Comparison of ENCODE assay signal across 8 cellular contexts in genomic region chr3:119294889-119295769, GRCh38. TPM values are rescaled to one million over a fixed set of nuclear protein-coding genes. Genes with fewer than 3 reads are reported as not detected.
DNase-seq lines count a peak whose midpoint lies in the region; ATAC-seq, FAIRE-seq and TF ChIP-seq lines count a peak whose summit lies in the region.

No MANE protein-coding gene starts in this region.

- peaks cover 29% of the 10 kb centered on the region for H3K79me1 ChIP-seq in trophoblast cell (ENCODE audit: low read length)

- peak overlapping the region; percentile 98 for H2BK120ac ChIP-seq in trophoblast cell (ENCODE audit: insufficient read depth, low read length, poor library complexity)

- peak overlapping the region; percentile 94 for H3K4ac ChIP-seq in trophoblast cell (ENCODE audit: low read depth, low read length)

- no peaks in the 10 kb centered on the region for H3K9me2 ChIP-seq in OCI-LY1 (ENCODE audit: low read depth, low read length)

- no peak overlapping the region for H2AFZ ChIP-seq in OCI-LY1 (ENCODE audit: low read length)
- H2AFZ ChIP-seq in trophoblast cell (ENCODE audit: insufficient read depth, low read length, poor library complexity) = peak overlapping the region; percentile 43

- WGBS in trophoblast cell (ENCODE audit: extremely low coverage, insufficient coverage, insufficient read length) = no CpG with 5 or more reads among the region's 24 CpGs

- FAIRE-seq in urothelium cell line (lab: Jason Lieb, UNC) = no peak

- H3K9ac ChIP-seq in OCI-LY1 (ENCODE audit: low read length) (peak overlapping the region; percentile 35; the same call in 1 of the 2 replicates), trophoblast cell (ENCODE audit: low read length) (peak overlapping the region; percentile 84)

- peak overlapping the region; percentile 87 for H4K12ac ChIP-seq in trophoblast cell (ENCODE audit: low read depth, low read length)

- peak overlapping the region; percentile 73 for H3K4me2 ChIP-seq in OCI-LY1 (ENCODE audit: low read length)
- peak overlapping the region; percentile 97 for H3K4me2 ChIP-seq in trophoblast cell (ENCODE audit: low read length)

- H2BK5ac ChIP-seq in trophoblast cell (ENCODE audit: low read depth, low read length, poor library complexity) = peak overlapping the region; percentile 93

- no peaks in the 10 kb centered on the region for H3K27me3 ChIP-seq in OCI-LY1 (ENCODE audit: insufficient read depth, low read length)
- no peaks in the 10 kb centered on the region for H3K27me3 ChIP-seq in trophoblast cell (ENCODE audit: insufficient read depth, low read length)

- H3K4me3 ChIP-seq in OCI-LY1 (ENCODE audit: low read depth, low read length, poor library complexity, severe bottlenecking) = peak overlapping the region; percentile 55
- H3K4me3 ChIP-seq in trophoblast cell (ENCODE audit: low read depth, low read length) = peak overlapping the region; percentile 78

- no peak overlapping the region for H3K27ac ChIP-seq in OCI-LY1 (ENCODE audit: low read depth, low read length, poor library complexity, severe bottlenecking)
- H3K27ac ChIP-seq in trophoblast cell (ENCODE audit: low read depth, low read length) = peak overlapping the region; percentile 95

- no peaks in the 10 kb centered on the region for H3F3A ChIP-seq in OCI-LY1 (ENCODE audit: insufficient read depth, low read length)

- H3K4me3 Mint-ChIP-seq in activated T-helper 17 cell treated with anti-CD3 and anti-CD28 coated beads, Interleukin-2, amount 50 U/mL, for 72 hours = peak overlapping the region; percentile 87
- peak overlapping the region; percentile 88 for H3K4me3 Mint-ChIP-seq in glutamatergic neuron (ENCODE audit: unreplicated experiment)

- no peaks in the 10 kb centered on the region for H3K79me2 ChIP-seq in OCI-LY1 (ENCODE audit: insufficient read depth, low read length)
- peaks cover 15% of the 10 kb centered on the region for H3K79me2 ChIP-seq in trophoblast cell (ENCODE audit: control insufficient read depth, insufficient read depth, low read length, poor library complexity)

- H3K9me3 ChIP-seq in OCI-LY1 (ENCODE audit: low read length) (no peaks in the 10 kb centered on the region), trophoblast cell (ENCODE audit: insufficient read depth, low read depth, low read length) (no peaks in the 10 kb centered on the region)

- peaks cover 42% of the 10 kb centered on the region for H3K36me3 Mint-ChIP-seq in activated T-helper 17 cell treated with anti-CD3 and anti-CD28 coated beads, Interleukin-2, amount 50 U/mL, for 72 hours (ENCODE audit: low read depth)
- H3K36me3 Mint-ChIP-seq in glutamatergic neuron (ENCODE audit: unreplicated experiment) = no peaks in the 10 kb centered on the region

- peak overlapping the region; percentile 89 for H4K8ac ChIP-seq in trophoblast cell (ENCODE audit: low read depth, low read length)

- no peaks in the 10 kb centered on the region for H3K27me3 Mint-ChIP-seq in activated T-helper 17 cell treated with anti-CD3 and anti-CD28 coated beads, Interleukin-2, amount 50 U/mL, for 72 hours
- peaks cover 10% of the 10 kb centered on the region for H3K27me3 Mint-ChIP-seq in glutamatergic neuron (ENCODE audit: unreplicated experiment)

- ATAC-seq in HG02759 (IDR thresholded peaks at IDR 0.05; ENCODE audit: unreplicated experiment) = peak; percentile 29
- peak; percentile 30 for ATAC-seq in activated T-helper 17 cell treated with anti-CD3 and anti-CD28 coated beads, Interleukin-2, amount 50 U/mL, for 72 hours (replicated peaks)

- peak overlapping the region; percentile 86 for H3K27ac Mint-ChIP-seq in activated T-helper 17 cell treated with anti-CD3 and anti-CD28 coated beads, Interleukin-2, amount 50 U/mL, for 72 hours
- H3K27ac Mint-ChIP-seq in glutamatergic neuron (ENCODE audit: unreplicated experiment) = no peak overlapping the region

- peaks cover 40% of the 10 kb centered on the region for H3K4me1 Mint-ChIP-seq in activated T-helper 17 cell treated with anti-CD3 and anti-CD28 coated beads, Interleukin-2, amount 50 U/mL, for 72 hours
- peaks cover 8% of the 10 kb centered on the region for H3K4me1 Mint-ChIP-seq in glutamatergic neuron (ENCODE audit: low read depth, unreplicated experiment)

- peak; percentile 48 for DNase-seq in DMS53 (lab: John Stamatoyannopoulos, UW)
- no peak for DNase-seq in DMS53 treated with DMSO at 0.1 percent for 48 hours (lab: John Stamatoyannopoulos, UW; ENCODE audit: unreplicated experiment)
- DNase-seq in glutamatergic neuron = peak; percentile 33
- peak in 1 of 2 donors; percentile 58 for DNase-seq in trophoblast cell
- DNase-seq in urothelium cell line (ENCODE audit: low spot score) = peak; percentile 60

- H3K18ac ChIP-seq in trophoblast cell (ENCODE audit: low read length) = peak overlapping the region; percentile 98

- H4K91ac ChIP-seq in trophoblast cell (ENCODE audit: low read depth, low read length) = peak overlapping the region; percentile 99

- no peak overlapping the region for H3K23ac ChIP-seq in trophoblast cell (ENCODE audit: low read length)

- H2BK12ac ChIP-seq in trophoblast cell (ENCODE audit: low read length) = peak overlapping the region; percentile 81

- TF ChIP-seq CTCF in OCI-LY1 (IDR thresholded peaks at IDR 0.05; ENCODE audit: low read length) = no peak
- TF ChIP-seq CTCF in glutamatergic neuron (IDR thresholded peaks at IDR 0.05; ENCODE audit: partially characterized antibody, unreplicated experiment) = no peak

- no peaks in the 10 kb centered on the region for H3K9me3 Mint-ChIP-seq in activated T-helper 17 cell treated with anti-CD3 and anti-CD28 coated beads, Interleukin-2, amount 50 U/mL, for 72 hours
- peaks cover 7% of the 10 kb centered on the region for H3K9me3 Mint-ChIP-seq in glutamatergic neuron (ENCODE audit: unreplicated experiment)

- peak overlapping the region; percentile 62 for H2AK5ac ChIP-seq in trophoblast cell (ENCODE audit: low read length)

- no peaks in the 10 kb centered on the region for H4K20me1 ChIP-seq in OCI-LY1 (ENCODE audit: insufficient read depth, low read length)

- H3K14ac ChIP-seq in trophoblast cell (ENCODE audit: low read length) = peak overlapping the region; percentile 98

- H3K36me3 ChIP-seq in OCI-LY1 (ENCODE audit: insufficient read depth, low read length) (no peaks in the 10 kb centered on the region), trophoblast cell (ENCODE audit: control insufficient read depth in 1 of 2, insufficient read depth in 2 of 2, low read length in 2 of 2) (peaks cover 4 to 6% of the 10 kb centered on the region in 2 experiments)

- H3K4me1 ChIP-seq in OCI-LY1 (ENCODE audit: insufficient read depth, low read length, severe bottlenecking) = peaks cover 23% of the 10 kb centered on the region
- H3K4me1 ChIP-seq in trophoblast cell (ENCODE audit: control insufficient read depth in 1 of 2, insufficient read depth in 2 of 2, low read length in 2 of 2) = peaks cover 22 to 26% of the 10 kb centered on the region in 2 experiments

RNA-seq across cellular contexts. Expression of gene ARHGAP31, which starts 0.9 kb away (rescaled TPM):
- 10 to 100 TPM; 11.6 to 14.0 TPM for total RNA-seq in activated T-helper 17 cell treated with anti-CD3 and anti-CD28 coated beads, Interleukin-2, amount 50 U/mL, for 72 hours
- total RNA-seq in glutamatergic neuron (ENCODE audit: unreplicated experiment) = 0.20 TPM
- polyA plus RNA-seq in trophoblast cell (2013) = 13.1 and 13.8 TPM in 2 replicates

RNA-seq across cellular contexts. Expression of gene B4GALT4, which starts 54.5 kb away (rescaled TPM):
- total RNA-seq in activated T-helper 17 cell treated with anti-CD3 and anti-CD28 coated beads, Interleukin-2, amount 50 U/mL, for 72 hours = 10 to 100 TPM; 18.5 to 28.1 TPM
- 24.3 TPM for total RNA-seq in glutamatergic neuron (ENCODE audit: unreplicated experiment)
- polyA plus RNA-seq in trophoblast cell (2013) = 30.0 and 32.0 TPM in 2 replicates

Comparison
In these comparisons a context has a peak if more than half of its experiments do, and no peak if none do; other contexts are left out.
1. RNA of gene ARHGAP31, which starts 0.9 kb away (total RNA-seq): 11.6 to 14.0 TPM in activated T-helper 17 cell treated with anti-CD3 and anti-CD28 coated beads, Interleukin-2, amount 50 U/mL, for 72 hours; 0.20 TPM in glutamatergic neuron (single experiment); every median in the first group is over 10 times any median in the second.